ENCODE assay signal across 8 cellular contexts in the genomic region with DNA sequence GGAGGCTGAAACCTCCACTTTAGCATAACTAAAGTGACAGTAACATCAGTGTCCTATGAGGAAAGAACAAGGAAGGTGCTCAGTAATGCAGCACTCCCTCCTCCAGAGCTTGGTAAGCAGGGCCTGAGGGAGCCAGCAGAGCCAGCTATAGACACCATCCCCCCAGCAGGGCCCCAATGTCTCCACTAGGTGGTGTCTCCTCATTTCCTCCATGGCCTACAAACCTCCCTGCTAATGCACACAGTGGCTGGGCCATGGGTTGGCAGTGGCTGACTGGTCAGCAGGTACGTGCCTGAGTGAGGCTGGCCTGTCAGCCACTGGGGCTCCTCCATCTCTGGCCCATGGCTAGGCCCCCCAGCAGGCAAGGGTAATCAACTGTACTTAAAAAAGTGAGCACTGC. TPM values are rescaled to one million over a fixed set of nuclear protein-coding genes. Genes with fewer than 3 reads are reported as not detected.
DNase-seq lines count a peak whose midpoint lies in the region; ATAC-seq and TF ChIP-seq lines count a peak whose summit lies in the region.

No MANE protein-coding gene starts in this region.

- TF ChIP-seq CTCF in AG04450 (IDR thresholded peaks at IDR 0.05; ENCODE audit: low read depth, low read length) (peak; percentile 66), GM12872 (IDR thresholded peaks at IDR 0.05; ENCODE audit: insufficient read depth, low read depth, low read length) (peak; percentile 91), fibroblast of the aortic adventitia (IDR thresholded peaks at IDR 0.05; ENCODE audit: insufficient read depth, low read length) (peak; percentile 63), psoas muscle (IDR thresholded peaks at IDR 0.05) (peak; percentile 30)

- DNase-seq in AG04450 (ENCODE audit: low read depth, low spot score) (no peak), MV-4-11 (lab: John Stamatoyannopoulos, UW) (peak; percentile 44), activated T-cell treated with anti-CD3 and anti-CD28 coated beads for 1 hour (ENCODE audit: low read depth) (peak; percentile 26), fibroblast of the aortic adventitia (ENCODE audit: low read depth) (peak; percentile 13), psoas muscle (peak in 1 of 2 donors; percentile 63)

- H3K9me3 ChIP-seq in AG04450 (ENCODE audit: control insufficient read depth, insufficient read depth, low read length): no peaks in the 10 kb centered on the region
- no peaks in the 10 kb centered on the region for H3K9me3 ChIP-seq in psoas muscle

- ATAC-seq in HG02610 (IDR thresholded peaks at IDR 0.05; ENCODE audit: unreplicated experiment) (peak; percentile 58), psoas muscle (peak; percentile 58 to 85 (median 80)), HG03457 (IDR thresholded peaks at IDR 0.05; ENCODE audit: unreplicated experiment) (no peak)

- intact Hi-C loops in psoas muscle (cut with DNase I): loop anchor here in 1 of 2 donors (5.0 to 10.0 kb wide), 3 partner anchors 104 to 397 kb away; partner anchors contain the start of genes CCDC174 and NR2C2

- H3K27me3 ChIP-seq in AG04450 (ENCODE audit: control insufficient read depth, insufficient read depth, low read length): no peaks in the 10 kb centered on the region
- no peaks in the 10 kb centered on the region for H3K27me3 ChIP-seq in psoas muscle (ENCODE audit: insufficient read depth in 3 of 3, low read length in 2 of 3)

- peaks cover 19 to 80% of the 10 kb centered on the region in 2 donors for H3K36me3 ChIP-seq in psoas muscle (ENCODE audit: insufficient read depth in 1 of 2, low read depth in 1 of 2)

- WGBS in psoas muscle, 3 donors: 55 to 92% (median 67%) methylated on average over 1 of the region's 1 CpG

- H3K4me3 ChIP-seq in AG04450 (ENCODE audit: low read depth, low read length): no peak overlapping the region
- no peak overlapping the region for H3K4me3 ChIP-seq in fibroblast of the aortic adventitia (ENCODE audit: low read depth, low read length)
- no peak overlapping the region for H3K4me3 ChIP-seq in psoas muscle

- CTCF ChIA-PET in AG04450 (lab: Charles Lee): interaction anchor here (0.6 to 2.3 kb wide), 8 partner anchors 12 to 125 kb away, joined by 3 to 11 read pairs (median 4); no protein-coding TSS in a partner anchor

- H3K27ac ChIP-seq in AG04450 (ENCODE audit: low read depth, low read length) (peak overlapping the region; percentile 11), psoas muscle (no peak overlapping the region)

- no peaks in the 10 kb centered on the region for H3K4me1 ChIP-seq in psoas muscle

- POLR2A ChIA-PET in AG04450 (lab: Yijun Ruan, JAX): interaction anchor here (1.0 kb wide), 1 partner anchor 14 kb away, joined by 3 read pairs; the partner anchor contains the start of gene MRPS25

RNA-seq across cellular contexts. Expression of gene MRPS25, which starts 13.6 kb away (rescaled TPM):
- 17.9 and 22.8 TPM in 2 replicates for polyA plus RNA-seq in AG04450 (2011; rRNA removed)
- polyA minus RNA-seq in AG04450 (2011; rRNA and poly(A)+ RNA removed): 5.4 and 6.5 TPM in 2 replicates
- total RNA-seq in fibroblast of the aortic adventitia (ENCODE audit: low replicate concordance): 12.7 and 17.0 TPM in 2 replicates
- total RNA-seq in psoas muscle: 10 to 100 TPM; 60.6 to 83.9 (median 74.1) TPM
- polyA plus RNA-seq in psoas muscle: 100 to 1,000 TPM in 1 of 3 donors, 10 to 100 TPM in 2; 72.9 to 145 (median 74.2) TPM

RNA-seq across cellular contexts. Expression of gene RBSN, which starts 47.4 kb away (rescaled TPM):
- 13.2 and 14.3 TPM in 2 replicates for polyA plus RNA-seq in AG04450 (2011; rRNA removed)
- 25.4 and 29.4 TPM in 2 replicates for polyA minus RNA-seq in AG04450 (2011; rRNA and poly(A)+ RNA removed)
- total RNA-seq in fibroblast of the aortic adventitia (ENCODE audit: low replicate concordance): 22.7 and 29.6 TPM in 2 replicates
- total RNA-seq in psoas muscle: 10 to 100 TPM; 18.6 to 26.3 (median 23.2) TPM
- polyA plus RNA-seq in psoas muscle: 10 to 100 TPM in 2 of 3 donors, 1 to 10 TPM in 1; 7.7 to 21.5 (median 10.7) TPM

Comparison
In these comparisons a context has a peak if more than half of its experiments do, and no peak if none do; other contexts are left out.
1. CTCF ChIP-seq: peak in every context shown above with its lines; median percentile 91 in GM12872; 66 in AG04450; 63 in fibroblast of the aortic adventitia; 30 in psoas muscle.